Comparison of ENCODE assay signal across 25 cellular contexts in the genomic region with DNA sequence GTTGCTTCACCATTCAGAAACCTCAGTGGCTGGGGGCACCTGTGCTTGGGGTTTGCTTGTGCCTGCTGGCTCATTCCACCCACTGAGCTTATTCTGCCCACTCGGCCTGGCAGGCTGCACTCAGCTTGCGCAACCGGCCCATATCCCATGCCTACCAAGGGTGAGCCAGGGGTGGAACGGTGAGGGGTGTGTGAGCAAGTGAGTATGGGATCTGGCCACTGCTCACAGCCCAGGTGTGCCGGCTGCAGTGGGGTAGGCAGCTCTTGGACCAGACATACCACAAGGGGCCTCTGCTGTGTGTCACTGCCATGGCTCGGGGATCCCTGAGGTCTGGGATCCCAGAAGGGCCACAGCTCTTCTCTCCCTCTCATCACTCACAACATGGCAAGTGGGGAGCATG.
"Had no signal": no experiment of that assay in that cellular context is flagged by ENCODE, and none has a peak within 500 bp of the region (broad histone marks: within the 10 kb centered on the region; RNA-seq: fewer than 3 reads in every experiment).

No MANE protein-coding gene starts in this region.

- H3K36me3 ChIP-seq: esophagus squamous epithelium, gastrocnemius medialis, heart right ventricle, left lung, lower lobe of right lung had no signal

- DNase-seq: dermis blood vessel endothelial cell; dorsolateral prefrontal cortex; effector CD8-positive, alpha-beta T cell; effector memory CD8-positive, alpha-beta T cell; endodermal cell; erythroblast; esophagus squamous epithelium; foreskin fibroblast; foreskin melanocyte; gastrocnemius medialis; glutamatergic neuron; heart right ventricle; hippocampal formation; left cardiac atrium; left lung; left ventricle myocardium superior; lower lobe of right lung; mesenchymal stem cell; mucosa of descending colon had no signal

- FAIRE-seq: colon, endometrium, islet of Langerhans, keratinocyte had no signal

- H3K27ac ChIP-seq: coronary artery, dorsolateral prefrontal cortex, epithelial cell of prostate, esophagus squamous epithelium, gastrocnemius medialis, heart right ventricle, left lung, lower lobe of right lung had no signal

- H3K4me3 ChIP-seq: coronary artery, dorsolateral prefrontal cortex, esophagus squamous epithelium, gastrocnemius medialis, heart right ventricle, left lung, lower lobe of right lung, mucosa of descending colon had no signal

- H3K4me1 ChIP-seq: gastrocnemius medialis, heart right ventricle, left lung, lower lobe of right lung had no signal

- H3K9me3 ChIP-seq: esophagus squamous epithelium, gastrocnemius medialis had no signal

- H3K27me3 ChIP-seq: dorsolateral prefrontal cortex, esophagus squamous epithelium, gastrocnemius medialis, heart right ventricle, left lung had no signal
